In genomic region chr3:80040113-80040512, GRCh38 we compare ENCODE assay signal across 25 cellular contexts.
"Had no signal": no experiment of that assay in that cellular context is flagged by ENCODE, and none has a peak within 500 bp of the region (broad histone marks: within the 10 kb centered on the region; RNA-seq: fewer than 3 reads in every experiment).

No MANE protein-coding gene starts in this region.

- H3K4me3 ChIP-seq: body of pancreas, colonic mucosa, esophagus squamous epithelium, gastroesophageal sphincter, heart right ventricle, hepatocyte had no signal

- H3K27me3 ChIP-seq: body of pancreas, colonic mucosa, esophagus squamous epithelium, gastroesophageal sphincter, heart right ventricle, hepatocyte had no signal

- DNase-seq: activated B cell treated with CpG ODN at 0.5 μM for 24 hours; activated CD4-positive, alpha-beta T cell treated with anti-CD3 and anti-CD28 coated beads for 48 hours; activated CD4-positive, alpha-beta T cell treated with anti-CD3 and anti-CD28 coated beads, Interleukin-2, amount 50 U/mL, for 1 hour; activated CD4-positive, alpha-beta T cell treated with anti-CD3 and anti-CD28 coated beads, Interleukin-2, amount 50 U/mL, for 48 hours; activated CD8-positive, alpha-beta memory T cell treated with anti-CD3 and anti-CD28 coated beads for 24 hours; activated CD8-positive, alpha-beta T cell treated with anti-CD3 and anti-CD28 coated beads for 36 hours; activated effector memory CD4-positive, alpha-beta T cell treated with anti-CD3 and anti-CD28 coated beads, Interleukin-2, amount 50 U/mL, for 16 hours; activated naive CD4-positive, alpha-beta T cell treated with anti-CD3 and anti-CD28 coated beads for 36 hours; activated naive CD8-positive, alpha-beta T cell treated with anti-CD3 and anti-CD28 coated beads for 36 hours; activated naive CD8-positive, alpha-beta T cell treated with anti-CD3 and anti-CD28 coated beads, Interleukin-2, amount 50 U/mL, for 24 hours; activated T-cell treated with anti-CD3 and anti-CD28 coated beads, Interleukin-2, amount 50 U/mL, for 1 hour; activated T-cell treated with anti-CD3 and anti-CD28 coated beads, Interleukin-2, amount 50 U/mL, for 48 hours; body of pancreas; caudate nucleus; colonic mucosa; effector CD8-positive, alpha-beta T cell; esophagus squamous epithelium; foreskin melanocyte; heart right ventricle; T-helper 1 cell; T-helper 17 cell; T1000; WERI-Rb-1 had no signal

- H3K36me3 ChIP-seq: colonic mucosa, esophagus squamous epithelium, gastroesophageal sphincter, heart right ventricle, WERI-Rb-1 had no signal

- H3K9me3 ChIP-seq: body of pancreas, colonic mucosa, gastroesophageal sphincter, heart right ventricle had no signal

- H3K4me1 ChIP-seq: body of pancreas, colonic mucosa, esophagus squamous epithelium, gastroesophageal sphincter, heart right ventricle had no signal
